ENCODE assay signal across 16 cellular contexts in the genomic region with DNA sequence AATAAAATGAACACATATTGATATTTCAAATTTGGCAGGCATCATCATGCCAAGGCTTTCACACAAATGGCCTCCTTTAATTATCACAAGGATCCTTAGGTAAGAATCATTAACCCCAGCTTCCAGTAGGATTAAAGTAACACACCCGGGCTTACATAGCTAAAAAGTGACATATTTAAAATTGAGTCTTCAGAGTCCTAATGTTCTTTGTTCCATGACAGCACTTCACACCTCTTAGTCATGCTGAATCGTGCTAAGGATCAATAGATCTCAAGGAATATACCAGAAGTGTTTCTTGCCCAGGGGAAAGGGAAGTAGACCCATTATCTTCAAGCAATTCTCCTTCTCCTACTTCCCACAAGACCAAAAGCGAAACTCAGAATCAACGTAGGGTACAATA.
DNase-seq lines count a peak whose midpoint lies in the region; ATAC-seq lines count a peak whose summit lies in the region.
"Had no signal": no experiment of that assay in that cellular context is flagged by ENCODE, and none has a peak within 500 bp of the region (broad histone marks: within the 10 kb centered on the region; RNA-seq: fewer than 3 reads in every experiment).

No MANE protein-coding gene starts in this region.

- ATAC-seq in HG03196 (IDR thresholded peaks at IDR 0.05; ENCODE audit: unreplicated experiment) = no peak
- ATAC-seq in HG02852 (IDR thresholded peaks at IDR 0.05; ENCODE audit: unreplicated experiment) = no peak
- ATAC-seq: A549, GM12878 had no signal

- DNase-seq in Caki2 (ENCODE audit: low read depth) = peak; percentile 31
- peak; percentile 56 for DNase-seq in OCI-M1 (lab: John Stamatoyannopoulos, UW)
- peak; percentile 74 for DNase-seq in kidney tubule cell (ENCODE audit: low spot score)
- DNase-seq in GF-D8 (lab: John Stamatoyannopoulos, UW) = no peak
- DNase-seq: AML-193; C1 segment of cervical spinal cord; Calu3; CD4-positive, alpha-beta memory T cell; CD4-positive, CD25-positive, alpha-beta regulatory T cell; CD8-positive, alpha-beta memory T cell; COR-L47; DMS79 treated with DMSO at 0.1 percent for 48 hours had no signal

- in situ Hi-C loops in Caki2 (cut with HindIII; ENCODE audit: low pct_unique_long_range_greater_than_20kb, low sequenced_read_pairs) = no loop called here
